In the genomic region with DNA sequence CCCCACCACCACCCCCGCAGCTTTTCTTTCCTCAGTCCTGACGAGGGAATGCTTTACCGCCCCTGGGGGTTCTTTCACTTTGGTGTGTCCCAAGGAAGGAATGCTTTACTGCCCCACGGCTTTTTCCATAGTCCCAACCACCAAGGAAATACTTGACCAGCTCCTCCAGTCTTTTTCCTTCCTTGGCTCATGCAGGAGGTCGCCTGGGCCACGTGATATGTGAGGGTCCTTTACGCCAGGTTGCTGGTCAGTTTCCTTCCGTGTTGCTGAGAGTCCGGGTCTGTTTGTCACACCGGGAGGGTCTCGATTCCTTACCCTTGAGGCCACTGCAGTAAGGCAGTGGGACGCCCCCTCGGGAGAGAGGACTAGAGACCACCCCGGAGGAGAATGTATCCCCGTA, we compare ENCODE assay signal across 24 cellular contexts. TPM values are rescaled to one million over a fixed set of nuclear protein-coding genes. Genes with fewer than 3 reads are reported as not detected.
DNase-seq lines count a peak whose midpoint lies in the region; ATAC-seq, FAIRE-seq and TF ChIP-seq lines count a peak whose summit lies in the region.
"Had no signal": no experiment of that assay in that cellular context is flagged by ENCODE, and none has a peak within 500 bp of the region (broad histone marks: within the 10 kb centered on the region; RNA-seq: fewer than 3 reads in every experiment).

No MANE protein-coding gene starts in this region.

- POLR2A ChIA-PET in WTC11 (lab: Charles Lee): no interaction called here

- peaks cover 11% of the 10 kb centered on the region for H3K9me3 Mint-ChIP-seq in WTC11
- peaks cover 9% of the 10 kb centered on the region for H3K9me3 Mint-ChIP-seq in Calu3 (ENCODE audit: low read depth, unreplicated experiment)

- H3K56ac ChIP-seq in mesendoderm (ENCODE audit: low read length): no peak overlapping the region

- FAIRE-seq in D721Med (lab: Jason Lieb, UNC): no peak
- FAIRE-seq: A204.1, GM12892, GM18507, HepG2 had no signal

- peaks cover 6% of the 10 kb centered on the region for H3K4me1 Mint-ChIP-seq in WTC11
- H3K4me1 Mint-ChIP-seq in Calu3 (ENCODE audit: low read depth, unreplicated experiment): no peaks in the 10 kb centered on the region
- H3K4me1 Mint-ChIP-seq: CD8-positive, alpha-beta memory T cell; IgD-negative memory B cell had no signal

- H3K4me2 ChIP-seq in mesendoderm (ENCODE audit: low read length): no peak overlapping the region
- H3K4me2 ChIP-seq: GM23338 had no signal

- H3K79me1 ChIP-seq in mesendoderm (ENCODE audit: low read length): no peaks in the 10 kb centered on the region

- TF ChIP-seq CTCF in WTC11 (IDR thresholded peaks at IDR 0.05): no peak
- no peak for TF ChIP-seq CTCF in Calu3 (IDR thresholded peaks at IDR 0.05; ENCODE audit: unreplicated experiment)
- no peak for TF ChIP-seq CTCF in D721Med (IDR thresholded peaks at IDR 0.05; ENCODE audit: insufficient read depth, missing control alignments)

- H3K27ac Mint-ChIP-seq in WTC11 (no peak overlapping the region; the same call in 1 of the 2 replicates), Calu3 (ENCODE audit: unreplicated experiment) (no peak overlapping the region)
- H3K27ac Mint-ChIP-seq: CD4-positive, CD25-positive, alpha-beta regulatory T cell; CD8-positive, alpha-beta memory T cell; GM23338; IgD-negative memory B cell had no signal

- no peak overlapping the region for H3K27ac ChIP-seq in mesendoderm (ENCODE audit: low read depth, low read length)

- H4K8ac ChIP-seq in mesendoderm (ENCODE audit: low read depth, low read length): no peak overlapping the region

- H3K36me3 Mint-ChIP-seq in WTC11 (peaks cover 10% of the 10 kb centered on the region), Calu3 (ENCODE audit: insufficient read depth, unreplicated experiment) (no peaks in the 10 kb centered on the region)
- H3K36me3 Mint-ChIP-seq: CD4-positive, CD25-positive, alpha-beta regulatory T cell; CD8-positive, alpha-beta memory T cell; IgD-negative memory B cell had no signal

- DNase-seq in WTC11 (ENCODE audit: low spot score) (no peak), mesendoderm (peak; percentile 16), Calu3 (no peak), NCI-H226 (no peak), D721Med (ENCODE audit: insufficient read length, low spot score) (no peak)
- DNase-seq: ACHN; BE2C; C1 segment of cervical spinal cord; CD4-positive, CD25-positive, alpha-beta regulatory T cell; CD8-positive, alpha-beta memory T cell; COR-L47; DMS153; DMS79; GDM1; KBM-7 had no signal

- ATAC-seq in WTC11: no peak
- ATAC-seq in HG03354 (IDR thresholded peaks at IDR 0.05; ENCODE audit: poor library complexity, severe bottlenecking, unreplicated experiment): no peak
- ATAC-seq: HepG2 had no signal

- intact Hi-C loops in Calu3 (cut with micrococcal nuclease; ENCODE audit: unreplicated experiment): no loop called here

- no CpG with 5 or more reads among the region's 15 CpGs for WGBS in mesendoderm (ENCODE audit: extremely low coverage, insufficient coverage, low lambda C conversion rate)

- no peak overlapping the region for H2BK15ac ChIP-seq in mesendoderm (replicated peaks; ENCODE audit: low read depth)

- H3K27me3 Mint-ChIP-seq in WTC11 (ENCODE audit: low read depth) (peaks cover 45% of the 10 kb centered on the region), Calu3 (ENCODE audit: unreplicated experiment) (no peaks in the 10 kb centered on the region)
- H3K27me3 Mint-ChIP-seq: IgD-negative memory B cell had no signal

- H3K4ac ChIP-seq in mesendoderm (ENCODE audit: low read depth, low read length): no peak overlapping the region

- H3K79me2 ChIP-seq in mesendoderm (ENCODE audit: control insufficient read depth, insufficient read depth, low read length): no peaks in the 10 kb centered on the region

- no peak overlapping the region for H2AK5ac ChIP-seq in mesendoderm (ENCODE audit: low read length)

- H3K4me3 ChIP-seq in iPS-11a (ENCODE audit: low read depth, low read length): peak overlapping the region; percentile 17
- H3K4me3 ChIP-seq in mesendoderm (ENCODE audit: low read length): no peak overlapping the region
- H3K4me3 ChIP-seq: GM23338, HAP-1 had no signal

- no peaks in the 10 kb centered on the region for H3K27me3 ChIP-seq in mesendoderm (ENCODE audit: insufficient read depth, low read length, poor library complexity)
- H3K27me3 ChIP-seq: BE2C had no signal

- H3K23ac ChIP-seq in mesendoderm (ENCODE audit: low read length): no peak overlapping the region

- H3K18ac ChIP-seq in mesendoderm (ENCODE audit: low read length): no peak overlapping the region

- no peaks in the 10 kb centered on the region for H3K36me3 ChIP-seq in mesendoderm (ENCODE audit: control insufficient read depth, insufficient read depth, low read length)
- H3K36me3 ChIP-seq: BE2C, HAP-1 had no signal

- CTCF ChIA-PET in WTC11 (lab: Charles Lee): interaction anchor here (1.2 kb wide), 1 partner anchor 342 kb away, joined by 3 read pairs; no protein-coding TSS in a partner anchor
- CTCF ChIA-PET in Calu3 (lab: Charles Lee): no interaction called here

- no peaks in the 10 kb centered on the region for H3K4me1 ChIP-seq in mesendoderm (ENCODE audit: control insufficient read depth, low read depth, low read length)
- H3K4me1 ChIP-seq: BE2C, HAP-1 had no signal

- H2BK5ac ChIP-seq in mesendoderm (ENCODE audit: low read length): no peak overlapping the region

- no TSS peak for BruUV-seq in Calu3 (replicated peaks; lab: Mats Ljungman, UMichigan)

- H3K9ac ChIP-seq in mesendoderm (ENCODE audit: low read length): no peak overlapping the region

- H2BK120ac ChIP-seq in mesendoderm (ENCODE audit: low read depth, low read length): no peak overlapping the region

- H3K4me3 Mint-ChIP-seq in WTC11: no peak overlapping the region
- no peak overlapping the region for H3K4me3 Mint-ChIP-seq in Calu3 (ENCODE audit: low read depth, unreplicated experiment)
- H3K4me3 Mint-ChIP-seq: CD4-positive, CD25-positive, alpha-beta regulatory T cell; CD8-positive, alpha-beta memory T cell; GM23338; IgD-negative memory B cell had no signal

- no peak overlapping the region for H4K5ac ChIP-seq in mesendoderm (ENCODE audit: low read length)

TF ChIP-seq in WTC11, 78 proteins besides CTCF, POLR2A, EP300 and RAD21:
- TF ChIP-seq ELF4 (CRISPR knock-in tag; IDR thresholded peaks at IDR 0.05; ENCODE audit: low read depth): no peak
- TF ChIP-seq, protein P1, sequence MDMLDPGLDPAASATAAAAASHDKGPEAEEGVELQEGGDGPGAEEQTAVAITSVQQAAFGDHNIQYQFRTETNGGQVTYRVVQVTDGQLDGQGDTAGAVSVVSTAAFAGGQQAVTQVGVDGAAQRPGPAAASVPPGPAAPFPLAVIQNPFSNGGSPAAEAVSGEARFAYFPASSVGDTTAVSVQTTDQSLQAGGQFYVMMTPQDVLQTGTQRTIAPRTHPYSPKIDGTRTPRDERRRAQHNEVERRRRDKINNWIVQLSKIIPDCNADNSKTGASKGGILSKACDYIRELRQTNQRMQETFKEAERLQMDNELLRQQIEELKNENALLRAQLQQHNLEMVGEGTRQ (CRISPR knock-in tag; IDR thresholded peaks at IDR 0.05): peak; percentile 52

RNA-seq across cellular contexts. Expression of gene CDH4, which starts 58.9 kb away (rescaled TPM):
- 4.8 to 5.3 TPM (median 4.9 TPM) in 3 replicates for total RNA-seq in WTC11 (2021)
- polyA plus RNA-seq in mesendoderm (2013, experiment 1 of 2): 2.6 TPM
- 2.6 TPM for polyA plus RNA-seq in mesendoderm (2013, experiment 2 of 2)
- total RNA-seq in Calu3 (2022): not detected in 2 replicates
- total RNA-seq: CD8-positive, alpha-beta memory T cell; HepG2 had no signal
- polyA plus RNA-seq: HepG2, IgD-negative memory B cell had no signal
